In genomic region chr9:3646226-3646625, GRCh38 we compare ENCODE assay signal across 18 cellular contexts.
DNase-seq lines count a peak whose midpoint lies in the region; ATAC-seq and TF ChIP-seq lines count a peak whose summit lies in the region.
"Had no signal": no experiment of that assay in that cellular context is flagged by ENCODE, and none has a peak within 500 bp of the region (broad histone marks: within the 10 kb centered on the region; RNA-seq: fewer than 3 reads in every experiment).

No MANE protein-coding gene starts in this region.

- no peaks in the 10 kb centered on the region for H3K27me3 Mint-ChIP-seq in brain
- H3K27me3 Mint-ChIP-seq: CD4-positive, alpha-beta T cell had no signal

- no peaks in the 10 kb centered on the region for H3K36me3 ChIP-seq in SJCRH30
- H3K36me3 ChIP-seq: BE2C had no signal

- no peaks in the 10 kb centered on the region for H3K36me3 Mint-ChIP-seq in brain

- H3K4me3 Mint-ChIP-seq in brain: peak overlapping the region in 2 of 5 experiments; percentile 42 to 58
- H3K4me3 Mint-ChIP-seq: CD4-positive, alpha-beta T cell had no signal

- H3K27me3 ChIP-seq in SJCRH30: no peaks in the 10 kb centered on the region
- H3K27me3 ChIP-seq: BE2C had no signal

- intact Hi-C loops in Right ventricle myocardium superior (cut with DNase I) (no loop called here), cardiac septum (cut with DNase I) (loop anchor here (10.0 kb wide), 1 partner anchor 181 kb away; no protein-coding TSS in a partner anchor)

- H3K27ac ChIP-seq in SJCRH30: no peak overlapping the region

- H3K9me3 ChIP-seq in SJCRH30 (replicated peaks): no peaks in the 10 kb centered on the region
- H3K9me3 ChIP-seq: BE2C had no signal

- no peaks in the 10 kb centered on the region for H3K4me1 ChIP-seq in SJCRH30
- H3K4me1 ChIP-seq: BE2C had no signal

- H3K4me3 ChIP-seq in SJCRH30: no peak overlapping the region

- peak overlapping the region in 4 of 5 experiments; percentile 77 to 92 (median 85) for H3K27ac Mint-ChIP-seq in brain
- H3K27ac Mint-ChIP-seq: CD4-positive, alpha-beta T cell had no signal

- ATAC-seq in Right ventricle myocardium superior (ENCODE audit: poor library complexity): peak; percentile 15
- no peak for ATAC-seq in HG02763 (IDR thresholded peaks at IDR 0.05; ENCODE audit: unreplicated experiment)
- ATAC-seq in HG03378 (IDR thresholded peaks at IDR 0.05; ENCODE audit: unreplicated experiment): no peak
- ATAC-seq: HepG2 had no signal

- H3K4me1 Mint-ChIP-seq in brain: peaks cover 16% of the 10 kb centered on the region

- no peak for TF ChIP-seq CTCF in brain (conservative IDR thresholded peaks at IDR 0.05)

- H3K9me3 Mint-ChIP-seq in brain: no peaks in the 10 kb centered on the region
- H3K9me3 Mint-ChIP-seq: CD4-positive, alpha-beta T cell had no signal

- DNase-seq in Right ventricle myocardium superior: no peak
- DNase-seq in cardiac septum (ENCODE audit: low spot score): no peak
- DNase-seq in inferior parietal cortex (ENCODE audit: extremely low spot score): peak; percentile 16
- DNase-seq in NCI-H748 treated with DMSO at 0.1 percent for 48 hours (lab: John Stamatoyannopoulos, UW): no peak
- DNase-seq in SJCRH30: no peak
- DNase-seq: 8988T; BE2C; CD4-positive, alpha-beta T cell; DMS53; EL; KG1; NCI-H2081; OCI-M1; SHP77 treated with DMSO at 0.1 percent for 48 hours had no signal
